ENCODE assay signal across 8 cellular contexts in the genomic region with DNA sequence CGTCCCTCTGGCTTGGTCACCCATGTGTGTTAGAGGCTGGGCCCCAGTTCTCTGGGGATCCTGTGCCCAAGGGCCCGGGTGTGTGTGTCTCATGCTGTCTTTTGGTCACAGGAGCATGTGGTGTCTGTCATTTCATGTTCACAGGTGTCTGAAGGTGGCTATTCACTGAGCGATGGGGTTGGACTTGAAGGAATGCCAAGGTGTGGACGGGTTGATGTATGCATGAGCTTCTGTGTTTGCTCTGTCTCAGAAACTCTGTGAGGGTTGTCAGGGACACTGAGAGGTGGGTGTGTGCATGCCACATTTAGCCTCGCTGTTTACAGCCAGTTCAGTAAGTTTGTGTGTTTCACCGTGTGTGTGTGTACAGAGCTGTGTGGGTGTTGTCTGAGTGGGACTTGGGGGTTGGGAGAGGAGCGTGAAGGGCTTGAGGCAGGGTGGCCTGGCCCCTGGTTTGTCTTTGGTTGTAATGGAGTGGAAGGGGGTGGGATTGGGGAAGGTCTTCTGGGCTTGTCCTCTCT. TPM values are rescaled to one million over a fixed set of nuclear protein-coding genes. Genes with fewer than 3 reads are reported as not detected.
DNase-seq lines count a peak whose midpoint lies in the region; ATAC-seq and TF ChIP-seq lines count a peak whose summit lies in the region.

No MANE protein-coding gene starts in this region.

- H3K4me1 Mint-ChIP-seq in activated T-helper 17 cell treated with anti-CD3 and anti-CD28 coated beads, Interleukin-2, amount 50 U/mL, for 72 hours = peaks cover 36% of the 10 kb centered on the region

- peak overlapping the region; percentile 75 for H3K4me3 Mint-ChIP-seq in activated T-helper 17 cell treated with anti-CD3 and anti-CD28 coated beads, Interleukin-2, amount 50 U/mL, for 72 hours

- H3K4me3 ChIP-seq in HEK293 (ENCODE audit: low read depth, low read length) (peak overlapping the region; percentile 47), right cardiac atrium (ENCODE audit: low read length) (peak overlapping the region; percentile 92), sigmoid colon (peak overlapping the region; percentile 80 to 93 (median 87))

- POLR2A ChIA-PET in HEK293 (lab: Yijun Ruan, JAX) = interaction anchor here (0.7 to 2.9 kb wide), 10 partner anchors 10 to 271 kb away, joined by 3 to 24 read pairs (median 5); partner anchors contain the start of genes FLOT1, GTF2H4, IER3 and MDC1

- H3K36me3 Mint-ChIP-seq in activated T-helper 17 cell treated with anti-CD3 and anti-CD28 coated beads, Interleukin-2, amount 50 U/mL, for 72 hours (ENCODE audit: low read depth) = peaks cover 5% of the 10 kb centered on the region

- H3K9me3 Mint-ChIP-seq in activated T-helper 17 cell treated with anti-CD3 and anti-CD28 coated beads, Interleukin-2, amount 50 U/mL, for 72 hours = no peaks in the 10 kb centered on the region

- DNase-seq in C1 segment of cervical spinal cord (lab: John Stamatoyannopoulos, UW) = peak in 8 of 14 donors; percentile 44 to 77 (median 62)
- no peak for DNase-seq in right cardiac atrium
- DNase-seq in sigmoid colon = no peak
- no peak for DNase-seq in NCI-H524 treated with DMSO at 0.1 percent for 48 hours (lab: John Stamatoyannopoulos, UW)
- DNase-seq in stimulated activated CD4-positive, alpha-beta T cell treated with anti-CD3 and anti-CD28 coated beads, Interleukin-2, amount 100 ng/mL, for 48 hours = no peak
- no peak for DNase-seq in GOT3 (lab: John Stamatoyannopoulos, UW)

- H3K36me3 ChIP-seq in HEK293 (ENCODE audit: control insufficient read depth in 2 of 2, insufficient read depth in 1 of 2, low read length in 2 of 2) = peaks cover 0 to 20% of the 10 kb centered on the region in 2 experiments; a peak in 1 of 3 replicates
- H3K36me3 ChIP-seq in sigmoid colon = peaks cover 0 to 16% (median 4%) of the 10 kb centered on the region in 4 donors

- H3K4me1 ChIP-seq in HEK293 (ENCODE audit: control insufficient read depth, insufficient read depth, low read length) = peaks cover 35% of the 10 kb centered on the region
- H3K4me1 ChIP-seq in right cardiac atrium (ENCODE audit: control insufficient read depth, insufficient read depth, low read length) = peaks cover 25% of the 10 kb centered on the region
- H3K4me1 ChIP-seq in sigmoid colon = peaks cover 0 to 53% (median 43%) of the 10 kb centered on the region in 4 donors

- CTCF ChIA-PET in HEK293 (lab: Yijun Ruan, JAX) = interaction anchor here (0.5 to 14.8 kb wide), 9 partner anchors 8 to 212 kb away, joined by 3 to 332 read pairs (median 3); no protein-coding TSS in a partner anchor

- 25% methylated on average over 7 of the region's 7 CpGs for WGBS in right cardiac atrium
- 7 to 32% methylated on average over 7 of the region's 7 CpGs for WGBS in sigmoid colon, 2 donors

- intact Hi-C loops in right cardiac atrium (cut with DNase I) (loop anchor here in 2 of 4 donors (10.0 kb wide), 1 partner anchor 141 kb away; the partner anchor contains the start of genes FLOT1 (in 2 of the 2) and IER3 (in 2 of the 2)), sigmoid colon (cut with DNase I) (loop anchor here (2.0 kb wide), 1 partner anchor 143 kb away; the partner anchor contains the start of gene FLOT1)

- no peaks in the 10 kb centered on the region for H3K9me3 ChIP-seq in HEK293 (ENCODE audit: control insufficient read depth, insufficient read depth, low read depth, low read length)
- H3K9me3 ChIP-seq in right cardiac atrium (ENCODE audit: control insufficient read depth, low read length) = no peaks in the 10 kb centered on the region
- no peaks in the 10 kb centered on the region for H3K9me3 ChIP-seq in sigmoid colon

- TF ChIP-seq CTCF in HEK293 (tag by site-specific recombination; IDR thresholded peaks at IDR 0.05) (no peak), sigmoid colon (IDR thresholded peaks at IDR 0.05) (no peak)

- TF ChIP-seq EP300 in sigmoid colon (IDR thresholded peaks at IDR 0.05) = no peak

- peak overlapping the region; percentile 69 for H3K27ac ChIP-seq in HEK293 (ENCODE audit: extremely low read depth, low read depth, low read length)
- H3K27ac ChIP-seq in right cardiac atrium (ENCODE audit: low read length) = peak overlapping the region; percentile 78
- H3K27ac ChIP-seq in sigmoid colon = peak overlapping the region; percentile 89 to 95 (median 94)

- H3K27me3 ChIP-seq in right cardiac atrium (ENCODE audit: control insufficient read depth, insufficient read depth) = no peaks in the 10 kb centered on the region
- no peaks in the 10 kb centered on the region for H3K27me3 ChIP-seq in sigmoid colon

- H3K27me3 Mint-ChIP-seq in activated T-helper 17 cell treated with anti-CD3 and anti-CD28 coated beads, Interleukin-2, amount 50 U/mL, for 72 hours = no peaks in the 10 kb centered on the region

- peak in 1 of 2 donors; percentile 13 for TF ChIP-seq POLR2A in sigmoid colon (IDR thresholded peaks at IDR 0.05)

- H3K27ac Mint-ChIP-seq in activated T-helper 17 cell treated with anti-CD3 and anti-CD28 coated beads, Interleukin-2, amount 50 U/mL, for 72 hours = peak overlapping the region; percentile 35

- no peak for ATAC-seq in activated T-helper 17 cell treated with anti-CD3 and anti-CD28 coated beads, Interleukin-2, amount 50 U/mL, for 72 hours (replicated peaks)
- ATAC-seq in right cardiac atrium = peak; percentile 0 to 3

TF ChIP-seq in HEK293, 187 proteins besides CTCF, POLR2A, EP300 and RAD21:
- TF ChIP-seq KLF9 (tag by site-specific recombination; IDR thresholded peaks at IDR 0.05; ENCODE audit: low read depth) (peak; percentile 68; the same call in 1 of the 2 replicates), ZNF600 (tag by site-specific recombination; IDR thresholded peaks at IDR 0.05) (peak; percentile 80; the same call in 1 of the 2 replicates), SCRT2 (tag by site-specific recombination; IDR thresholded peaks at IDR 0.05) (peak; percentile 89), SCRT1 (tag by site-specific recombination; IDR thresholded peaks at IDR 0.05; ENCODE audit: borderline replicate concordance) (peak; percentile 42; the same call in 1 of the 2 replicates), ZNF777 (tag by site-specific recombination; IDR thresholded peaks at IDR 0.05; ENCODE audit: borderline replicate concordance) (peak; percentile 54; the same call in 1 of the 2 replicates), ZNF155 (tag by site-specific recombination; IDR thresholded peaks at IDR 0.05) (no peak), YY1 (tag by site-specific recombination; IDR thresholded peaks at IDR 0.05) (no peak), ZFHX2 (tag by site-specific recombination; conservative IDR thresholded peaks at IDR 0.05) (peak; percentile 99), EGR2 (tag by site-specific recombination; IDR thresholded peaks at IDR 0.05; ENCODE audit: low read depth) (peak; percentile 98)

RNA-seq across cellular contexts. Expression of gene DDR1, which starts 1.2 kb away (rescaled TPM):
- 10 to 100 TPM in 1 of 2 donors, 1 to 10 TPM in 1; 3.0 to 19.5 TPM for total RNA-seq in activated T-helper 17 cell treated with anti-CD3 and anti-CD28 coated beads, Interleukin-2, amount 50 U/mL, for 72 hours
- total RNA-seq in right cardiac atrium (100 to 1,000 TPM in 2 of 4 donors, 10 to 100 TPM in 2; 96.2 to 120 (median 100) TPM), sigmoid colon (10 to 100 TPM in 2 of 4 donors, 1 to 10 TPM in 2; 7.9 to 25.2 (median 13.6) TPM)
- polyA plus RNA-seq in right cardiac atrium (46.9 TPM), sigmoid colon (100 to 1,000 TPM in 1 of 3 donors, 10 to 100 TPM in 2; 25.7 to 110 (median 27.0) TPM)

RNA-seq across cellular contexts. Expression of gene GTF2H4, which starts 22.5 kb away (rescaled TPM):
- 10 to 100 TPM; 34.3 to 39.9 TPM for total RNA-seq in activated T-helper 17 cell treated with anti-CD3 and anti-CD28 coated beads, Interleukin-2, amount 50 U/mL, for 72 hours
- total RNA-seq in right cardiac atrium (10 to 100 TPM; 13.6 to 29.7 (median 18.2) TPM), sigmoid colon (10 to 100 TPM in 2 of 4 donors, 1 to 10 TPM in 2; 7.7 to 28.5 (median 13.1) TPM)
- polyA plus RNA-seq in right cardiac atrium (10.6 TPM), sigmoid colon (10 to 100 TPM in 2 of 3 donors, 1 to 10 TPM in 1; 9.9 to 21.9 (median 12.6) TPM)

RNA-seq across cellular contexts. Expression of gene VARS2, which starts 28.5 kb away (rescaled TPM):
- total RNA-seq in activated T-helper 17 cell treated with anti-CD3 and anti-CD28 coated beads, Interleukin-2, amount 50 U/mL, for 72 hours = 10 to 100 TPM; 50.5 to 64.4 TPM
- 10 to 100 TPM; 14.8 to 20.8 (median 16.9) TPM for total RNA-seq in right cardiac atrium
- polyA plus RNA-seq in right cardiac atrium = 14.2 TPM
- total RNA-seq in sigmoid colon = 10 to 100 TPM in 1 of 4 donors, 1 to 10 TPM in 3; 6.7 to 13.0 (median 9.0) TPM
- polyA plus RNA-seq in sigmoid colon = 10 to 100 TPM in 1 of 3 donors, 1 to 10 TPM in 2; 6.9 to 23.0 (median 7.8) TPM

RNA-seq across cellular contexts. Expression of gene SFTA2, which starts 46.4 kb away (rescaled TPM):
- total RNA-seq in activated T-helper 17 cell treated with anti-CD3 and anti-CD28 coated beads, Interleukin-2, amount 50 U/mL, for 72 hours = not detected
- total RNA-seq in right cardiac atrium (under 1 TPM in 1 of 4 donors, not detected in 3; 0.45 TPM), sigmoid colon (not detected)
- polyA plus RNA-seq in right cardiac atrium (not detected), sigmoid colon (1 to 10 TPM in 1 of 3 donors, not detected in 2; 3.6 TPM)

RNA-seq across cellular contexts. Expression of gene MUCL3, which starts 55.2 kb away (rescaled TPM):
- not detected for total RNA-seq in activated T-helper 17 cell treated with anti-CD3 and anti-CD28 coated beads, Interleukin-2, amount 50 U/mL, for 72 hours
- total RNA-seq in right cardiac atrium (not detected), sigmoid colon (not detected)
- polyA plus RNA-seq in right cardiac atrium (not detected), sigmoid colon (under 1 TPM in 1 of 3 donors, not detected in 2; under 0.01 TPM)

Comparison
In these comparisons a context has a peak if more than half of its experiments do, and no peak if none do; other contexts are left out.
1. DNase-seq: peak in C1 segment of cervical spinal cord (8 of 14); none in right cardiac atrium (0 of 3), sigmoid colon (single experiment), NCI-H524 treated with DMSO at 0.1 percent for 48 hours (single experiment), stimulated activated CD4-positive, alpha-beta T cell treated with anti-CD3 and anti-CD28 coated beads, Interleukin-2, amount 100 ng/mL, for 48 hours (0 of 2) and GOT3 (single experiment).
2. Peak in every context shown above with its lines, with median percentiles within 50 percentile points of each other: H3K27ac ChIP-seq and H3K4me3 ChIP-seq.